ENCODE assay signal across 16 cellular contexts in the genomic region with DNA sequence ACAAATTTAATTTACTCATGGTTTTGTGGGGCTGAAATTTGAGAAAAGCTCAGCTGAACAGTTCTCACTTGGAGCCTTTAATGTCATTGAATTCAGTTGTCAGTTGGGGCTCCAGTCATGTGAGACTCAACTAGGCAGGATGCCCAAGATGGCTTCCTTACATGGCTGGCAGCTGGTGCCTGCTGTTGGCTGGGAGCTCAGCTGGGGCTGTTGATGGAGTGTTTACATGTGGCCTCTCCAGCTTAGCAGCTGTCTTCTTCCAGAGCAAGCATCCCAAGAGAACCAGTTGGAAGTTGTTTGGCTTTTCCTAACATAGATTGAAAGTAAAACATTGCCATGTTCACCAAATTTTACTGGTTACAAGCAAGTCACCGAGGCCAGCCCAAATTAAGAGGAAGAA.
A peak's percentile ranks its signal among the peaks of the same experiment; 100 is the strongest.
DNase-seq lines count a peak whose midpoint lies in the region; TF ChIP-seq lines count a peak whose summit lies in the region.
"Had no signal": no experiment of that assay in that cellular context is flagged by ENCODE, and none has a peak within 500 bp of the region (broad histone marks: within the 10 kb centered on the region; RNA-seq: fewer than 3 reads in every experiment).

No MANE protein-coding gene starts in this region.

- no peak overlapping the region for H3K4me3 Mint-ChIP-seq in nephron progenitor cell
- no peak overlapping the region for H3K4me3 Mint-ChIP-seq in activated naive CD8-positive, alpha-beta T cell treated with anti-CD3 and anti-CD28 coated beads for 36 hours
- H3K4me3 Mint-ChIP-seq: activated CD8-positive, alpha-beta T cell treated with anti-CD3 and anti-CD28 coated beads, Interleukin-2, amount 10 ng/mL, durations not matched to agents 7 days and 5 days; CD4-positive, CD25-positive, alpha-beta regulatory T cell; stimulated activated naive CD8-positive, alpha-beta T cell treated with anti-CD3 and anti-CD28 coated beads, Interleukin-15, Interleukin-2, amounts not matched to agents 100 ng/mL and 50 ng/mL, for 24 hours had no signal

- no peak for TF ChIP-seq EP300 in esophagus muscularis mucosa (IDR thresholded peaks at IDR 0.05)

- no peak overlapping the region for H3K27ac ChIP-seq in esophagus muscularis mucosa (replicated peaks in 1 of 4)
- H3K27ac ChIP-seq: parathyroid adenoma had no signal

- no peaks in the 10 kb centered on the region for H3K9me3 Mint-ChIP-seq in nephron progenitor cell
- no peaks in the 10 kb centered on the region for H3K9me3 Mint-ChIP-seq in activated naive CD8-positive, alpha-beta T cell treated with anti-CD3 and anti-CD28 coated beads for 36 hours
- H3K9me3 Mint-ChIP-seq: stimulated activated naive CD8-positive, alpha-beta T cell treated with anti-CD3 and anti-CD28 coated beads, Interleukin-15, Interleukin-2, amounts not matched to agents 100 ng/mL and 50 ng/mL, for 24 hours had no signal

- H3K9me3 ChIP-seq in esophagus muscularis mucosa = no peaks in the 10 kb centered on the region

- H3K27ac Mint-ChIP-seq in nephron progenitor cell = no peak overlapping the region
- H3K27ac Mint-ChIP-seq in activated naive CD8-positive, alpha-beta T cell treated with anti-CD3 and anti-CD28 coated beads for 36 hours = no peak overlapping the region
- H3K27ac Mint-ChIP-seq: activated CD8-positive, alpha-beta T cell treated with anti-CD3 and anti-CD28 coated beads, Interleukin-2, amount 10 ng/mL, durations not matched to agents 7 days and 5 days; CD4-positive, CD25-positive, alpha-beta regulatory T cell; stimulated activated naive CD8-positive, alpha-beta T cell treated with anti-CD3 and anti-CD28 coated beads, Interleukin-15, Interleukin-2, amounts not matched to agents 100 ng/mL and 50 ng/mL, for 24 hours had no signal

- H3K4me3 ChIP-seq in esophagus muscularis mucosa = no peak overlapping the region

- peaks cover 0 to 35% (median 2%) of the 10 kb centered on the region in 4 donors for H3K27me3 ChIP-seq in esophagus muscularis mucosa

- DNase-seq in NCI-H1105 (lab: John Stamatoyannopoulos, UW) (peak; percentile 37), NCI-H345 (lab: John Stamatoyannopoulos, UW) (peak; percentile 83), esophagus muscularis mucosa (ENCODE audit: extremely low spot score) (peak; percentile 77), putamen (ENCODE audit: low spot score) (peak; percentile 55), HUDEP-2 (lab: John Stamatoyannopoulos, UW; ENCODE audit: unreplicated experiment in 76 of 76) (no peak), nephron progenitor cell (no peak)
- no peak for DNase-seq in activated naive CD8-positive, alpha-beta T cell treated with anti-CD3 and anti-CD28 coated beads for 36 hours
- DNase-seq: activated CD8-positive, alpha-beta T cell treated with anti-CD3 and anti-CD28 coated beads, Interleukin-2, amount 10 ng/mL, durations not matched to agents 7 days and 5 days; aorta; CD4-positive, CD25-positive, alpha-beta regulatory T cell; kidney glomerular epithelial cell; NCI-H1436 treated with DMSO at 0.1 percent for 48 hours; OCI-M1; stimulated activated CD4-positive, alpha-beta T cell treated with anti-CD3 and anti-CD28 coated beads, Interleukin-12 subunit alpha, Interleukin-12 subunit beta, amount 100 ng/mL, for 4 hours had no signal

- 85% methylated on average over 1 of the region's 1 CpG for WGBS in esophagus muscularis mucosa

- H3K4me1 ChIP-seq in esophagus muscularis mucosa = no peaks in the 10 kb centered on the region
- H3K4me1 ChIP-seq: parathyroid adenoma had no signal

- TF ChIP-seq CTCF in esophagus muscularis mucosa (IDR thresholded peaks at IDR 0.05) (no peak), nephron progenitor cell (IDR thresholded peaks at IDR 0.05) (no peak)

- no peaks in the 10 kb centered on the region for H3K4me1 Mint-ChIP-seq in nephron progenitor cell
- H3K4me1 Mint-ChIP-seq in activated naive CD8-positive, alpha-beta T cell treated with anti-CD3 and anti-CD28 coated beads for 36 hours = no peaks in the 10 kb centered on the region

- H3K36me3 Mint-ChIP-seq in nephron progenitor cell (ENCODE audit: low read depth) = no peaks in the 10 kb centered on the region
- no peaks in the 10 kb centered on the region for H3K36me3 Mint-ChIP-seq in activated naive CD8-positive, alpha-beta T cell treated with anti-CD3 and anti-CD28 coated beads for 36 hours
- H3K36me3 Mint-ChIP-seq: CD4-positive, CD25-positive, alpha-beta regulatory T cell had no signal

- no peaks in the 10 kb centered on the region for H3K36me3 ChIP-seq in esophagus muscularis mucosa

- no peak for TF ChIP-seq POLR2A in esophagus muscularis mucosa (IDR thresholded peaks at IDR 0.05; ENCODE audit: low read depth)

- intact Hi-C loops in esophagus muscularis mucosa (cut with DNase I) = no loop called here

- H3K27me3 Mint-ChIP-seq in nephron progenitor cell (ENCODE audit: low read depth, poor library complexity) = peaks cover 6% of the 10 kb centered on the region
- peaks cover 18% of the 10 kb centered on the region for H3K27me3 Mint-ChIP-seq in activated naive CD8-positive, alpha-beta T cell treated with anti-CD3 and anti-CD28 coated beads for 36 hours

Comparison
In these comparisons a context has a peak if more than half of its experiments do, and no peak if none do; other contexts are left out.
1. DNase-seq: peak in NCI-H1105 (single experiment), NCI-H345 (single experiment), esophagus muscularis mucosa (single experiment) and putamen (single experiment); none in HUDEP-2 (0 of 76), nephron progenitor cell (single experiment) and activated naive CD8-positive, alpha-beta T cell treated with anti-CD3 and anti-CD28 coated beads for 36 hours (single experiment).